28 cellular contexts compared by ENCODE assay signal in genomic region chr3:118941236-118941635, GRCh38.
"Had no signal": no experiment of that assay in that cellular context is flagged by ENCODE, and none has a peak within 500 bp of the region (broad histone marks: within the 10 kb centered on the region; RNA-seq: fewer than 3 reads in every experiment).

No MANE protein-coding gene starts in this region.

- H3K27ac ChIP-seq: ascending aorta, breast epithelium, cardiac muscle cell, esophagus muscularis mucosa, foreskin keratinocyte, gastroesophageal sphincter, heart right ventricle had no signal

- H3K9me3 Mint-ChIP-seq: activated CD4-positive, alpha-beta memory T cell treated with anti-CD3 and anti-CD28 coated beads for 36 hours; activated CD4-positive, alpha-beta T cell treated with anti-CD3 and anti-CD28 coated beads, Interleukin-2, amount 10 ng/mL, durations not matched to agents 24 days and 14 days; activated naive CD4-positive, alpha-beta T cell treated with anti-CD3 and anti-CD28 coated beads, Interleukin-2, amount 50 U/mL, for 72 hours; activated T-helper 1 cell treated with anti-CD3 and anti-CD28 coated beads, Interleukin-12 subunit alpha, Interleukin-12 subunit beta, Interleukin-2, Interleukin-4 antibody, amounts not matched to agents 30 ng/mL and 10 ng/mL and 1 ng/mL, durations not matched to agents 14 hours and 24 hours and 36 hours; effector memory CD8-positive, alpha-beta T cell had no signal

- DNase-seq: activated CD4-positive, alpha-beta memory T cell treated with anti-CD3 and anti-CD28 coated beads for 36 hours; activated CD4-positive, alpha-beta T cell treated with anti-CD3 and anti-CD28 coated beads for 36 hours; activated CD4-positive, alpha-beta T cell treated with anti-CD3 and anti-CD28 coated beads, Interleukin-2, amount 10 ng/mL, durations not matched to agents 24 days and 14 days; activated CD4-positive, CD25-positive, alpha-beta regulatory T cell; activated CD4-positive, CD25-positive, alpha-beta regulatory T cell treated with anti-CD3 and anti-CD28 coated beads, Interleukin-2, amount 50 U/mL, for 72 hours; activated gamma-delta T cell; activated naive CD4-positive, alpha-beta T cell; activated naive CD4-positive, alpha-beta T cell treated with anti-CD3 and anti-CD28 coated beads, Interleukin-2, amount 10 ng/mL, durations not matched to agents 7 days and 5 days; activated naive CD8-positive, alpha-beta T cell treated with anti-CD3 and anti-CD28 coated beads, Interleukin-2, amount 10 ng/mL, durations not matched to agents 7 days and 5 days; activated T-cell treated with anti-CD3 and anti-CD28 coated beads, Interleukin-2, amount 50 U/mL, for 1 hour; activated T-cell treated with anti-CD3 and anti-CD28 coated beads, Interleukin-2, amount 50 U/mL, for 48 hours; central memory CD4-positive, alpha-beta T cell; cerebellar nuclear complex; cortex of kidney; dermis blood vessel endothelial cell; effector CD4-positive, alpha-beta T cell; effector memory CD8-positive, alpha-beta T cell; erythroblast; foreskin keratinocyte; heart right ventricle had no signal

- H3K4me3 ChIP-seq: ascending aorta, breast epithelium, cardiac muscle cell, esophagus muscularis mucosa, gastroesophageal sphincter, heart right ventricle had no signal

- H3K36me3 ChIP-seq: ascending aorta, breast epithelium, cardiac muscle cell, esophagus muscularis mucosa, gastroesophageal sphincter, heart right ventricle had no signal

- H3K4me3 Mint-ChIP-seq: activated CD4-positive, alpha-beta memory T cell treated with anti-CD3 and anti-CD28 coated beads for 36 hours; activated CD4-positive, alpha-beta T cell treated with anti-CD3 and anti-CD28 coated beads for 36 hours; activated CD4-positive, alpha-beta T cell treated with anti-CD3 and anti-CD28 coated beads, Interleukin-2, amount 10 ng/mL, durations not matched to agents 24 days and 14 days; activated naive CD4-positive, alpha-beta T cell treated with anti-CD3 and anti-CD28 coated beads, Interleukin-2, amount 10 ng/mL, durations not matched to agents 7 days and 5 days; activated T-helper 1 cell treated with anti-CD3 and anti-CD28 coated beads, Interleukin-12 subunit alpha, Interleukin-12 subunit beta, Interleukin-2, Interleukin-4 antibody, amounts not matched to agents 30 ng/mL and 10 ng/mL and 1 ng/mL, durations not matched to agents 14 hours and 24 hours and 36 hours; brain; effector memory CD8-positive, alpha-beta T cell had no signal

- H3K27me3 Mint-ChIP-seq: activated CD4-positive, alpha-beta memory T cell treated with anti-CD3 and anti-CD28 coated beads for 36 hours; activated CD4-positive, alpha-beta T cell treated with anti-CD3 and anti-CD28 coated beads for 36 hours; activated naive CD4-positive, alpha-beta T cell treated with anti-CD3 and anti-CD28 coated beads, Interleukin-2, amount 10 ng/mL, durations not matched to agents 7 days and 5 days; brain; effector memory CD8-positive, alpha-beta T cell had no signal

- ATAC-seq: activated CD4-positive, alpha-beta T cell treated with anti-CD3 and anti-CD28 coated beads for 36 hours; effector memory CD8-positive, alpha-beta T cell; foreskin keratinocyte; gastroesophageal sphincter; heart right ventricle had no signal

- H3K27me3 ChIP-seq: ascending aorta, breast epithelium, cardiac muscle cell, esophagus muscularis mucosa, foreskin keratinocyte, gastroesophageal sphincter, heart right ventricle had no signal

- H3K27ac Mint-ChIP-seq: activated CD4-positive, alpha-beta memory T cell treated with anti-CD3 and anti-CD28 coated beads for 36 hours; activated CD4-positive, alpha-beta T cell treated with anti-CD3 and anti-CD28 coated beads for 36 hours; activated CD4-positive, alpha-beta T cell treated with anti-CD3 and anti-CD28 coated beads, Interleukin-2, amount 10 ng/mL, durations not matched to agents 24 days and 14 days; activated naive CD4-positive, alpha-beta T cell treated with anti-CD3 and anti-CD28 coated beads, Interleukin-2, amount 10 ng/mL, durations not matched to agents 7 days and 5 days; activated naive CD4-positive, alpha-beta T cell treated with anti-CD3 and anti-CD28 coated beads, Interleukin-2, amount 50 U/mL, for 72 hours; activated naive CD8-positive, alpha-beta T cell treated with anti-CD3 and anti-CD28 coated beads, Interleukin-2, amount 10 ng/mL, durations not matched to agents 7 days and 5 days; activated T-helper 1 cell treated with anti-CD3 and anti-CD28 coated beads, Interleukin-12 subunit alpha, Interleukin-12 subunit beta, Interleukin-2, Interleukin-4 antibody, amounts not matched to agents 30 ng/mL and 10 ng/mL and 1 ng/mL, durations not matched to agents 14 hours and 24 hours and 36 hours; brain; effector memory CD8-positive, alpha-beta T cell had no signal

- H3K9me3 ChIP-seq: ascending aorta, breast epithelium had no signal

- H3K4me1 ChIP-seq: ascending aorta, breast epithelium, esophagus muscularis mucosa, foreskin keratinocyte had no signal
